ENCODE assay signal across 9 cellular contexts in genomic region chr3:58952128-58952917, GRCh38.
DNase-seq lines count a peak whose midpoint lies in the region; ATAC-seq lines count a peak whose summit lies in the region.
"Had no signal": no experiment of that assay in that cellular context is flagged by ENCODE, and none has a peak within 500 bp of the region (broad histone marks: within the 10 kb centered on the region; RNA-seq: fewer than 3 reads in every experiment).

No MANE protein-coding gene starts in this region.

- H3K4me3 Mint-ChIP-seq in activated T-helper 1 cell treated with anti-CD3 and anti-CD28 coated beads, Interleukin-12 subunit alpha, Interleukin-12 subunit beta, Interleukin-2, Interleukin-4 antibody, amounts not matched to agents 30 ng/mL and 10 ng/mL and 1 ng/mL, durations not matched to agents 14 hours and 24 hours and 36 hours: no peak overlapping the region

- peak; percentile 25 for DNase-seq in EH (ENCODE audit: low read depth)
- peak; percentile 66 for DNase-seq in germinal center (ENCODE audit: low spot score)
- DNase-seq in NCI-H1417 treated with DMSO at 0.1 percent for 48 hours (lab: John Stamatoyannopoulos, UW): no peak
- DNase-seq in activated T-helper 1 cell treated with anti-CD3 and anti-CD28 coated beads, Interleukin-12 subunit alpha, Interleukin-12 subunit beta, Interleukin-2, Interleukin-4 antibody, amounts not matched to agents 30 ng/mL and 10 ng/mL and 1 ng/mL, durations not matched to agents 14 hours and 24 hours and 36 hours (ENCODE audit: low spot score): no peak
- DNase-seq in Kasumi-1 (lab: John Stamatoyannopoulos, UW): no peak
- no peak for DNase-seq in NOMO-1 treated with dmso at 0.1 percent for 144 hours (lab: John Stamatoyannopoulos, UW; ENCODE audit: unreplicated experiment)
- DNase-seq: aorta had no signal

- no peaks in the 10 kb centered on the region for H3K9me3 Mint-ChIP-seq in activated T-helper 1 cell treated with anti-CD3 and anti-CD28 coated beads, Interleukin-12 subunit alpha, Interleukin-12 subunit beta, Interleukin-2, Interleukin-4 antibody, amounts not matched to agents 30 ng/mL and 10 ng/mL and 1 ng/mL, durations not matched to agents 14 hours and 24 hours and 36 hours

- no peak overlapping the region for H3K27ac Mint-ChIP-seq in activated T-helper 1 cell treated with anti-CD3 and anti-CD28 coated beads, Interleukin-12 subunit alpha, Interleukin-12 subunit beta, Interleukin-2, Interleukin-4 antibody, amounts not matched to agents 30 ng/mL and 10 ng/mL and 1 ng/mL, durations not matched to agents 14 hours and 24 hours and 36 hours

- no peaks in the 10 kb centered on the region for H3K36me3 Mint-ChIP-seq in activated T-helper 1 cell treated with anti-CD3 and anti-CD28 coated beads, Interleukin-12 subunit alpha, Interleukin-12 subunit beta, Interleukin-2, Interleukin-4 antibody, amounts not matched to agents 30 ng/mL and 10 ng/mL and 1 ng/mL, durations not matched to agents 14 hours and 24 hours and 36 hours (ENCODE audit: low read depth)

- intact Hi-C loops in activated T-helper 1 cell treated with anti-CD3 and anti-CD28 coated beads, Interleukin-12 subunit alpha, Interleukin-12 subunit beta, Interleukin-2, Interleukin-4 antibody, amounts not matched to agents 30 ng/mL and 10 ng/mL and 1 ng/mL, durations not matched to agents 14 hours and 24 hours and 36 hours (cut with micrococcal nuclease): no loop called here

- no peaks in the 10 kb centered on the region for H3K4me1 Mint-ChIP-seq in activated T-helper 1 cell treated with anti-CD3 and anti-CD28 coated beads, Interleukin-12 subunit alpha, Interleukin-12 subunit beta, Interleukin-2, Interleukin-4 antibody, amounts not matched to agents 30 ng/mL and 10 ng/mL and 1 ng/mL, durations not matched to agents 14 hours and 24 hours and 36 hours (ENCODE audit: low read depth)

- H3K27me3 Mint-ChIP-seq in activated T-helper 1 cell treated with anti-CD3 and anti-CD28 coated beads, Interleukin-12 subunit alpha, Interleukin-12 subunit beta, Interleukin-2, Interleukin-4 antibody, amounts not matched to agents 30 ng/mL and 10 ng/mL and 1 ng/mL, durations not matched to agents 14 hours and 24 hours and 36 hours (ENCODE audit: insufficient read depth): no peaks in the 10 kb centered on the region

- peak; percentile 80 for ATAC-seq in GM21447 (IDR thresholded peaks at IDR 0.05; ENCODE audit: unreplicated experiment)
- ATAC-seq in HG03378 (IDR thresholded peaks at IDR 0.05; ENCODE audit: unreplicated experiment): peak; percentile 93

Comparison
In these comparisons a context has a peak if more than half of its experiments do, and no peak if none do; other contexts are left out.
1. DNase-seq: peak in EH (single experiment) and germinal center (single experiment); none in NCI-H1417 treated with DMSO at 0.1 percent for 48 hours (single experiment), activated T-helper 1 cell treated with anti-CD3 and anti-CD28 coated beads, Interleukin-12 subunit alpha, Interleukin-12 subunit beta, Interleukin-2, Interleukin-4 antibody, amounts not matched to agents 30 ng/mL and 10 ng/mL and 1 ng/mL, durations not matched to agents 14 hours and 24 hours and 36 hours (single experiment), Kasumi-1 (0 of 2) and NOMO-1 treated with dmso at 0.1 percent for 144 hours (single experiment).